12 cellular contexts compared by ENCODE assay signal in the genomic region with DNA sequence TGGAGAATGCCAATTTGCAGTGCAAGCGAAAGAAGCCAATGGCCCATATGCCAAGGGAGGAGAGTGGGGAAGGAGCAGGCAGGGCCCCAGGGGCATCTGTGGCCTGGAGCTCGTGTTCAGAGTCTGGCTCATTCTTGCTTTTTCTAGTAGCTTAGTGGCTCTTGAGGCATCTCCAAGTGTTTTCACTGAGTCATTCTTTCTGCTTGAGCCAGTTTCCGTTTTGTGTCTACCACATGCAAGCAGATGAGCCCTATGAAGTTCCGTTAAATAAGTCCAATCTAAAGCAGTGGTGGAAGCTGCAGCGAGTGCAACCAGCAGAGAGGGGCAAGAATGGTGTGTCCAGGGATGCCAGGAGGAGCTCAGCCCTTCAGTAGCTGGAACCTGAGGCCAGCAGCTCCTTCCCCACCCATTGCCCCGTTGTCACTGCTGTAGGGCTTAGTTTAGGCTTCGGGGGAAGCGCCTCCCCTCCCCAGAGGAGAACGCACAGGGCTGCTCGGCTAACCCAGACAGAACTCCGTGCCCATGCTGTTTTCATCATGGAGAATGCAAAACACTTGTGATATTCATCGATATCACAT. TPM values are rescaled to one million over a fixed set of nuclear protein-coding genes. Genes with fewer than 3 reads are reported as not detected.
DNase-seq lines count a peak whose midpoint lies in the region; ATAC-seq and TF ChIP-seq lines count a peak whose summit lies in the region.
"Had no signal": no experiment of that assay in that cellular context is flagged by ENCODE, and none has a peak within 500 bp of the region (broad histone marks: within the 10 kb centered on the region; RNA-seq: fewer than 3 reads in every experiment).

No MANE protein-coding gene starts in this region.

- H3K27me3 ChIP-seq in body of pancreas (no peaks in the 10 kb centered on the region), transverse colon (no peaks in the 10 kb centered on the region), prostate gland (replicated peaks; ENCODE audit: insufficient read depth) (no peaks in the 10 kb centered on the region)

- TF ChIP-seq POLR2A in body of pancreas (IDR thresholded peaks at IDR 0.05) (no peak), transverse colon (IDR thresholded peaks at IDR 0.05) (no peak), prostate gland (IDR thresholded peaks at IDR 0.05) (no peak)

- in situ Hi-C loops in transverse colon (cut with MboI; ENCODE audit: low pct_ligation_motif_present in 1 of 4, low pct_unique_long_range_greater_than_20kb in 1 of 4, low sequenced_read_pairs in 3 of 4), result no loop called here

- DNase-seq in DMS79 treated with DMSO at 0.1 percent for 48 hours (lab: John Stamatoyannopoulos, UW) (peak; percentile 57), HT1080 (ENCODE audit: low read depth) (peak; percentile 87), body of pancreas (no peak), non-pigmented ciliary epithelial cell (ENCODE audit: low read depth) (peak; percentile 60), transverse colon (no peak), prostate gland (ENCODE audit: low spot score) (no peak), SIG-M5 (lab: John Stamatoyannopoulos, UW) (no peak)
- DNase-seq: left colon had no signal

- H3K4me1 ChIP-seq in body of pancreas, result no peaks in the 10 kb centered on the region
- H3K4me1 ChIP-seq in transverse colon, result no peaks in the 10 kb centered on the region
- no peaks in the 10 kb centered on the region for H3K4me1 ChIP-seq in prostate gland (replicated peaks)
- H3K4me1 ChIP-seq: parathyroid adenoma had no signal

- H3K27ac ChIP-seq in body of pancreas, result no peak overlapping the region
- no peak overlapping the region for H3K27ac ChIP-seq in transverse colon
- no peak overlapping the region for H3K27ac ChIP-seq in prostate gland
- H3K27ac ChIP-seq: parathyroid adenoma, SK-N-MC had no signal

- TF ChIP-seq EP300 in transverse colon (IDR thresholded peaks at IDR 0.05; ENCODE audit: low read depth), result no peak

- WGBS in body of pancreas, 2 donors, result 60 to 61% methylated on average over 9 to 12 of the region's 12 CpGs
- 72 to 78% methylated on average over 6 to 12 of the region's 12 CpGs for whole genome bisulfite sequencing in transverse colon (ENCODE audit: low coverage in 1 of 2), 2 donors
- WGBS in prostate gland, result 84% methylated on average over 12 of the region's 12 CpGs

- ATAC-seq in body of pancreas, result peak; percentile 45
- no peak for ATAC-seq in HG03520 (IDR thresholded peaks at IDR 0.05; ENCODE audit: unreplicated experiment)
- ATAC-seq: left colon had no signal

- H3K36me3 ChIP-seq in body of pancreas (replicated peaks in 1 of 2; ENCODE audit: insufficient read depth in 1 of 2, low read depth in 2 of 2) (no peaks in the 10 kb centered on the region), transverse colon (no peaks in the 10 kb centered on the region), prostate gland (no peaks in the 10 kb centered on the region)

- H3K9me3 ChIP-seq in body of pancreas (no peaks in the 10 kb centered on the region), transverse colon (no peaks in the 10 kb centered on the region), prostate gland (no peaks in the 10 kb centered on the region)

- TF ChIP-seq CTCF in body of pancreas (IDR thresholded peaks at IDR 0.05), result no peak
- no peak for TF ChIP-seq CTCF in transverse colon (IDR thresholded peaks at IDR 0.05)
- TF ChIP-seq CTCF in prostate gland (IDR thresholded peaks at IDR 0.05), result no peak

- intact Hi-C loops in body of pancreas (cut with DNase I) (no loop called here), transverse colon (cut with DNase I; ENCODE audit: low total_unique reads) (no loop called here), prostate gland (cut with DNase I) (no loop called here)

- H3K4me3 ChIP-seq in body of pancreas, result no peak overlapping the region
- no peak overlapping the region for H3K4me3 ChIP-seq in transverse colon
- H3K4me3 ChIP-seq in prostate gland, result no peak overlapping the region
- H3K4me3 ChIP-seq: SK-N-MC had no signal

RNA-seq across cellular contexts. Expression of gene EBF3, which starts 57.4 kb away (rescaled TPM):
- total RNA-seq in HT1080 (2014; rRNA removed; shearing (Covaris generic)), result not detected in 2 replicates
- 0.05 TPM in 1 of 2 replicates, not detected in the other for polyA plus RNA-seq in HT1080 (2015; cell fraction: cytosol; rRNA removed)
- 0.05 TPM in 2 replicates for polyA plus RNA-seq in HT1080 (2015; cell fraction: nucleus; rRNA removed)
- total RNA-seq in body of pancreas (1 to 10 TPM; 2.3 to 4.6 TPM), transverse colon (1 to 10 TPM in 2 of 4 donors, under 1 TPM in 2; 0.37 to 6.6 (median 1.0) TPM), prostate gland (1 to 10 TPM; 1.5 to 7.8 TPM)
- polyA plus RNA-seq: IgD-negative memory B cell had no signal

Comparison
In these comparisons a context has a peak if more than half of its experiments do, and no peak if none do; other contexts are left out.
1. DNase-seq: peak in DMS79 treated with DMSO at 0.1 percent for 48 hours (single experiment), HT1080 (single experiment) and non-pigmented ciliary epithelial cell (single experiment); none in body of pancreas (0 of 4), transverse colon (single experiment), prostate gland (single experiment) and SIG-M5 (single experiment).